In the genomic region with DNA sequence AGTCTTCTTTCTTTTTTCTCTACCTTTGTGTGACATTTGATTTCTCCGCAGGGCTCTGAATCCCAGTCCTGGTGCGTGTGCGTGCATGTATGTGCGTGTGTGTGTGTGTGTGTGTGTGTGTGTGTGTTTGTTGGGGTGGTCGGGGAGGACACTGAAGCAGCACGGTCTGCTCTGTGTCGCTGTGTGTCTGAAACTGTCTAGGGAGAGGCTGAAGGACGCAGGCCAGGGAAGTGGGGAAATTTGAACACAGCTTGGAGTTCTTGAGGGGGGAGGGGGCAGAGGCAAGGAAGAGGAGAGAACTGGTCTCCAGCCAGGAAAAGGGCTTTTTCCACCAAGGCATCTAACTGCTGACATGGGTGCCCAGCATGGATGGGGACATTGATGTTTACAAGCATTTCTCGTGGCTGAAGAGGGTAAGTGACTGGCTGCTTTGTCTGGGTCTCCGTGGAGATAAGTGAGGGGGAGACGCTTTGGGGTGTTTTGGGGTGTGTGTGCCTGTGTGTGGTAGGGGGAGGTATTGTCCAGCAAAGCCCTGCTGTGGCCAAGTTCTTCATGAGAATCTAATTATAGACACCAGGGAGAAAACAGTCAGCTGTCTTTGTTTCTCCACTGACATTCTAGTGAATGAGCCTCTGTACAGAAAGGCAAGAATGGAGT, we compare ENCODE assay signal across 9 cellular contexts.
A peak's percentile ranks its signal among the peaks of the same experiment; 100 is the strongest.
DNase-seq lines count a peak whose midpoint lies in the region; ATAC-seq, FAIRE-seq and TF ChIP-seq lines count a peak whose summit lies in the region.
"Had no signal": no experiment of that assay in that cellular context is flagged by ENCODE, and none has a peak within 500 bp of the region (broad histone marks: within the 10 kb centered on the region; RNA-seq: fewer than 3 reads in every experiment).

No MANE protein-coding gene starts in this region.

- H3K23ac ChIP-seq in H9 (ENCODE audit: insufficient read length, low read depth, low read length) = no peak overlapping the region

- TF ChIP-seq CTCF in H9 (conservative IDR thresholded peaks at IDR 0.05) (no peak), astrocyte of the spinal cord (IDR thresholded peaks at IDR 0.05; ENCODE audit: low read depth, low read length) (no peak), kidney (IDR thresholded peaks at IDR 0.05; ENCODE audit: borderline replicate concordance, extremely low read depth, insufficient read depth) (no peak)

- no peaks in the 10 kb centered on the region; the same call in 1 of the 2 replicates for H3K27me3 Mint-ChIP-seq in H9 (ENCODE audit: low read depth)

- H3K4ac ChIP-seq in H9 (ENCODE audit: low read depth, low read length) = no peak overlapping the region

- no peaks in the 10 kb centered on the region for H3K36me3 Mint-ChIP-seq in H9 (ENCODE audit: insufficient read depth in 1 of 3, low read depth in 3 of 3)

- peak overlapping the region; percentile 76 for H2BK20ac ChIP-seq in H9 (ENCODE audit: low read depth, low read length, poor library complexity, severe bottlenecking)

- peak overlapping the region; percentile 58 to 93 (median 85); a peak in 6 of 7 replicates for H3K27ac Mint-ChIP-seq in H9

- H3K4me1 Mint-ChIP-seq in H9 = peaks cover 57 to 60% of the 10 kb centered on the region in 2 experiments

- H3K27ac ChIP-seq in H9 (ENCODE audit: insufficient read length, low read depth, low read length) (peak overlapping the region; percentile 11), kidney (ENCODE audit: low read depth in 2 of 2, low read length in 2 of 2) (peak overlapping the region; percentile 71 to 73), small intestine (ENCODE audit: low read depth in 1 of 2, low read length in 1 of 2) (peak overlapping the region; percentile 91 to 96)

- intact Hi-C loops in kidney (cut with DNase I) = no loop called here

- in situ Hi-C loops in astrocyte of the spinal cord (cut with HindIII; ENCODE audit: low sequenced_read_pairs) = no loop called here

- no peak overlapping the region for H2BK12ac ChIP-seq in H9 (ENCODE audit: insufficient read length, low read depth, low read length)

- H3K4me3 Mint-ChIP-seq in H9 = peak overlapping the region; percentile 0 to 55; a peak in 3 of 5 replicates

- no peak for FAIRE-seq in kidney (lab: Jason Lieb, UNC)
- no peak for FAIRE-seq in small intestine (lab: Jason Lieb, UNC)

- peak overlapping the region; percentile 76 for H3K56ac ChIP-seq in H9 (ENCODE audit: insufficient read length, low read depth, low read length)

- no peak overlapping the region for H4K91ac ChIP-seq in H9 (ENCODE audit: insufficient read length, low read depth, low read length)

- no peak overlapping the region for H2BK120ac ChIP-seq in H9 (ENCODE audit: low read depth, low read length, poor library complexity, severe bottlenecking)

- H3K9me3 Mint-ChIP-seq in H9 = no peaks in the 10 kb centered on the region

- H3K4me3 ChIP-seq in astrocyte of the spinal cord (ENCODE audit: low read depth, low read length) (peak overlapping the region; percentile 16), kidney (ENCODE audit: low read length in 2 of 2) (peak overlapping the region; percentile 35 to 45), small intestine (ENCODE audit: low read depth in 1 of 2, low read length in 2 of 2) (peak overlapping the region; percentile 9 to 61)

- H4K20me1 ChIP-seq in H9 (ENCODE audit: control insufficient read depth, insufficient read depth, insufficient read length) = no peaks in the 10 kb centered on the region

- DNase-seq in H9 (no peak), astrocyte of the spinal cord (ENCODE audit: low read depth, low spot score) (peak; percentile 18), kidney (no peak), small intestine (peak; percentile 46), GM19240 (ENCODE audit: insufficient read length, low spot score) (no peak)
- DNase-seq in activated CD8-positive, alpha-beta memory T cell treated with anti-CD3 and anti-CD28 coated beads for 24 hours = no peak

- WGBS in H9 (ENCODE audit: extremely low coverage, insufficient read length, low lambda C conversion rate) = no CpG with 5 or more reads among the region's 11 CpGs
- 16 to 27% (median 26%) methylated on average over 11 of the region's 11 CpGs for WGBS in small intestine, 3 donors

- no peak for ATAC-seq in GM19351 (IDR thresholded peaks at IDR 0.05; ENCODE audit: unreplicated experiment)
- no peak for ATAC-seq in HG02840 (IDR thresholded peaks at IDR 0.05; ENCODE audit: low FRiP score, unreplicated experiment)

- H3K14ac ChIP-seq in H9 (ENCODE audit: insufficient read depth, low read length) = peak overlapping the region; percentile 69

- peaks cover 20% of the 10 kb centered on the region; the same call in 1 of the 2 replicates for H3K4me1 ChIP-seq in H9 (ENCODE audit: insufficient read depth, low read length)
- H3K4me1 ChIP-seq in kidney (ENCODE audit: control insufficient read depth in 1 of 2, insufficient read depth in 1 of 2, low read depth in 1 of 2, low read length in 2 of 2) = peaks cover 36 to 48% of the 10 kb centered on the region in 2 donors
- H3K4me1 ChIP-seq in small intestine (ENCODE audit: control insufficient read depth in 2 of 2, insufficient read depth in 1 of 2, low read depth in 1 of 2, low read length in 1 of 2) = peaks cover 15 to 20% of the 10 kb centered on the region in 2 donors

- H3K4me2 ChIP-seq in H9 (ENCODE audit: insufficient read depth, insufficient read length, low read length) = peak overlapping the region; percentile 42

- no peaks in the 10 kb centered on the region for H3K27me3 ChIP-seq in H9 (ENCODE audit: insufficient read depth, low read length)
- H3K27me3 ChIP-seq in small intestine (ENCODE audit: control insufficient read depth in 2 of 2, insufficient read depth in 2 of 2, low read length in 2 of 2) = no peaks in the 10 kb centered on the region
- H3K27me3 ChIP-seq: adrenal gland had no signal

- no peak overlapping the region for H2BK5ac ChIP-seq in H9 (ENCODE audit: insufficient read length, low read length)

- H3K36me3 ChIP-seq in kidney (ENCODE audit: control insufficient read depth in 1 of 2, insufficient read depth in 2 of 2, low read length in 2 of 2) (no peaks in the 10 kb centered on the region), small intestine (ENCODE audit: control insufficient read depth in 2 of 2, insufficient read depth in 2 of 2, low read length in 2 of 2) (no peaks in the 10 kb centered on the region)
- H3K36me3 ChIP-seq: adrenal gland had no signal

- peak overlapping the region; percentile 39 for H2AK5ac ChIP-seq in H9 (ENCODE audit: insufficient read length, low read length)

- no peak overlapping the region for H4K8ac ChIP-seq in H9 (replicated peaks; ENCODE audit: insufficient read length, low read depth, low read length)

- H3K79me2 ChIP-seq in H9 (ENCODE audit: insufficient read depth, low read length) = no peaks in the 10 kb centered on the region

- H3K9me3 ChIP-seq in H9 (ENCODE audit: control insufficient read depth, low read depth, low read length) (no peaks in the 10 kb centered on the region), kidney (ENCODE audit: control insufficient read depth in 1 of 2, low read length in 2 of 2) (no peaks in the 10 kb centered on the region), small intestine (ENCODE audit: control insufficient read depth, low read depth) (no peaks in the 10 kb centered on the region)
- H3K9me3 ChIP-seq: adrenal gland had no signal

- H2BK15ac ChIP-seq in H9 (ENCODE audit: low read depth, low read length) = no peak overlapping the region

- H3K18ac ChIP-seq in H9 (ENCODE audit: insufficient read length, low read depth, low read length) = peak overlapping the region; percentile 70

- no peak overlapping the region for H4K5ac ChIP-seq in H9 (ENCODE audit: insufficient read length, low read depth, low read length)

- H2AFZ ChIP-seq in H9 (ENCODE audit: low read length) = no peak overlapping the region

- H3T11ph ChIP-seq in H9 (ENCODE audit: low read length) = no peak overlapping the region

- no peaks in the 10 kb centered on the region for H3K23me2 ChIP-seq in H9 (ENCODE audit: insufficient read length, low read depth, low read length, poor library complexity, severe bottlenecking)

- H3K9ac ChIP-seq in H9 (ENCODE audit: extremely low read depth, insufficient read length, low read length) = peak overlapping the region; percentile 4
- peak overlapping the region in 1 of 2 donors; percentile 39 for H3K9ac ChIP-seq in kidney (ENCODE audit: low read length in 2 of 2)

- no peaks in the 10 kb centered on the region for H3K79me1 ChIP-seq in H9 (ENCODE audit: insufficient read depth, low read depth, low read length, poor library complexity, severe bottlenecking)

Comparison
In these comparisons a context has a peak if more than half of its experiments do, and no peak if none do; other contexts are left out.
1. DNase-seq: peak in astrocyte of the spinal cord (single experiment) and small intestine (single experiment); none in H9 (single experiment), kidney (single experiment), GM19240 (single experiment) and activated CD8-positive, alpha-beta memory T cell treated with anti-CD3 and anti-CD28 coated beads for 24 hours (single experiment).
2. H3K27ac ChIP-seq: peak in every context shown above with its lines; median percentile 94 in small intestine; 72 in kidney; 11 in H9.
3. Peak in every context shown above with its lines, with median percentiles within 50 percentile points of each other: H3K4me3 ChIP-seq.